In the genomic region with DNA sequence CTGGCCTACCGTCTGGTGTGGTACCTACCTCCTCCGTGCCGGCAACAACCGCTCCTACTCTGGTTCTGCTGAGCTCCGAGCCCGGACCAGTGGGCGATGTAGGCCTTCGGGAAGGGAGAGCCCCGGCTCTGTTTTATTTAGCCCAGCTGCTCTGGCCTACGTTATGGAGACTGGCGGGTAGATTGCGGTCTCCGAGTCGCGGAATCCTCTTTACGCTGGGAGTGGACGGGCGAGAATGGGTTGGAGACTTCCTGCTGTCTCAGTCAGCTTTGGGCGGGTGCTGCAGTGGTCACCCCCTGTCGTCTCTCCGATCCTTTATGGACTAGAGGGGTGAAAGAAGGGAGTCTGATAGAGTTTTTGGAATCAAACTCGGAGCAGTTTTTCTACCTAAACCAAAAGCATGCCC, we compare ENCODE assay signal across 7 cellular contexts. TPM values are rescaled to one million over a fixed set of nuclear protein-coding genes. Genes with fewer than 3 reads are reported as not detected.
DNase-seq lines count a peak whose midpoint lies in the region; ATAC-seq, FAIRE-seq and TF ChIP-seq lines count a peak whose summit lies in the region.

No MANE protein-coding gene starts in this region.

- no peaks in the 10 kb centered on the region; the same call in 1 of the 2 replicates for H3K27me3 Mint-ChIP-seq in HFFc6 (ENCODE audit: insufficient read depth)

- no peaks in the 10 kb centered on the region for H3K27me3 ChIP-seq in muscle layer of colon (ENCODE audit: control insufficient read depth in 1 of 2, insufficient read depth in 2 of 2, low read length in 2 of 2)

- peaks cover 44% of the 10 kb centered on the region for H3K4me1 Mint-ChIP-seq in HFFc6 (ENCODE audit: low read depth)

- no peaks in the 10 kb centered on the region for H3K9me3 Mint-ChIP-seq in HFFc6

- peak; percentile 28 for ATAC-seq in GM18861 (IDR thresholded peaks at IDR 0.05; ENCODE audit: unreplicated experiment)

- TF ChIP-seq CTCF in HFFc6 (IDR thresholded peaks at IDR 0.05) (no peak), NB4 (IDR thresholded peaks at IDR 0.05; ENCODE audit: low read depth, low read length) (no peak)

- H3K36me3 Mint-ChIP-seq in HFFc6 (ENCODE audit: low read depth) = peaks cover 7% of the 10 kb centered on the region; the same call in 1 of the 2 replicates

- H3K36me3 ChIP-seq in muscle layer of colon (ENCODE audit: insufficient read depth, low read length) = no peaks in the 10 kb centered on the region

- no peak for FAIRE-seq in GM12892 (lab: Jason Lieb, UNC)

- TF ChIP-seq POLR2A in NB4 (IDR thresholded peaks at IDR 0.05; ENCODE audit: extremely low read depth, insufficient read length) = no peak
- no peak for TF ChIP-seq POLR2A in GM12892 (IDR thresholded peaks at IDR 0.05; ENCODE audit: low read depth, low read length)

- peak overlapping the region; percentile 100 for H3K27ac Mint-ChIP-seq in HFFc6

- H3K4me3 ChIP-seq in NB4 (ENCODE audit: low read depth, low read length) (peak overlapping the region; percentile 94), muscle layer of colon (ENCODE audit: low read depth in 1 of 2, low read length in 2 of 2) (peak overlapping the region; percentile 99)

- no peak for DNase-seq in HFFc6
- DNase-seq in NB4 (ENCODE audit: low read depth) = no peak
- DNase-seq in dedifferentiated amniotic fluid mesenchymal stem cell (ENCODE audit: extremely low spot score) = peak; percentile 19
- no peak for DNase-seq in GM12892 (ENCODE audit: insufficient read length)
- DNase-seq in 8988T = no peak

- peaks cover 32% of the 10 kb centered on the region for H3K4me1 ChIP-seq in muscle layer of colon (ENCODE audit: insufficient read depth, low read length)

- H3K9me3 ChIP-seq in muscle layer of colon (ENCODE audit: low read length) = no peaks in the 10 kb centered on the region

- H3K4me3 Mint-ChIP-seq in HFFc6 = peak overlapping the region; percentile 96

- H3K9ac ChIP-seq in muscle layer of colon (ENCODE audit: low read length) = peak overlapping the region; percentile 91

- peak overlapping the region; percentile 99 for H3K27ac ChIP-seq in muscle layer of colon (ENCODE audit: low read depth, low read length)

RNA-seq across cellular contexts. Expression of a gene that starts 0.4 kb away (rescaled TPM):
- 10 to 100 TPM; 20.8 to 25.7 (median 23.5) TPM for total RNA-seq in HFFc6 (2021; fragmentation: NEBNext Ultra II Directional; extraction: Animal tissue kit (Norgen Biotek cat#: 25700))
- polyA plus RNA-seq in GM12892 (2012; ENCODE audit: missing spikeins) = 18.0 TPM

RNA-seq across cellular contexts. Expression of a gene that starts 58.7 kb away (rescaled TPM):
- total RNA-seq in HFFc6 (2021; fragmentation: NEBNext Ultra II Directional; extraction: Animal tissue kit (Norgen Biotek cat#: 25700)) = not detected
- polyA plus RNA-seq in GM12892 (2012; ENCODE audit: missing spikeins) = not detected
